In the genomic region with DNA sequence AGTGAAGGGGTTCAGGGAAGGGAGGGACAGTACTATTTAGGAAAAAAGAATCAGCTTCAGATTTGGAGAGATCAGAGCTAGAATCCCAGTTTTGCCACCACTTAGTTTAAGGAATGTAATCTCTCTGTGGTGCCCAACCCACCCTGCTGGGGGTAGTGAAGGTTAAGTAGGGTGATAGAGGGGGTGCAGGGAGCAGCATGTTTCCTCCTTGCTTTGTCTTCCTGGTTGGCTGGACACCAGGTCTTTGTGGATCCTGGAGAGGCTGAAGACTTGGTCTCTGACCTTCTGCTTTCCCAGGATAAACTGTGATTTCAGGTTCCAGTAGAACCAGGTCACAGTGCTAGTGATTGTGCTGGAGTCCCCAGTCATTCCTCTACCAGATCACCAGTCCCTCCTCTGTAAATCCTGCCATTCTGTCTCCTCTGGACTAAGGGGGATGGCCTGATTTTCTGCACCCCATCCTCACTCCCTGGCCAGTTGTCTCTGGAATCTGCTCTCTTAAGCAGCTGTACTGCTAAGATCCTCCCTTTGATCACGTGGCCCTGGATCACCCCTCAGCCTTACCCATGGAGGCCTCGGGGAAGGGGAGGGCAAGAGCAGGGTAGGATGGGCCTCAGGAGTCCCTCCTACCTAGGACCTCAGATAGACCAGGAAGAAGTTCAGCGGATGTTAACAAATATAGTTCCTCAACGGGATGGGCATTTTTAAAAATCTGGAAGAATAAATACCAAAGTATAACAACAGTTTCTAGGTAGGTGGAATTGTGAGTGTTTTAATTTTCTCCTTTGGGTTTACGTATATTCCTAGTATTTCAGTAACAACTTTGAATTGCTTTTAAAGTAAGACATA, we compare ENCODE assay signal across 6 cellular contexts. TPM values are rescaled to one million over a fixed set of nuclear protein-coding genes. Genes with fewer than 3 reads are reported as not detected.
DNase-seq lines count a peak whose midpoint lies in the region; ATAC-seq and TF ChIP-seq lines count a peak whose summit lies in the region.

No MANE protein-coding gene starts in this region.

- H4K91ac ChIP-seq in H9 (ENCODE audit: insufficient read length, low read depth, low read length), result no peak overlapping the region

- H3K79me2 ChIP-seq in H9 (ENCODE audit: insufficient read depth, low read length), result no peaks in the 10 kb centered on the region

- peak; percentile 90 for DNase-seq in H9
- DNase-seq in cerebellar cortex (ENCODE audit: low spot score), result peak; percentile 83
- peak; percentile 63 to 80 (median 76) for DNase-seq in ovary
- no peak for DNase-seq in OCI-M2 (lab: John Stamatoyannopoulos, UW; ENCODE audit: unreplicated experiment)

- no peaks in the 10 kb centered on the region for H3K36me3 ChIP-seq in ovary

- H3K4me1 Mint-ChIP-seq in H9, result peaks cover 59 to 64% of the 10 kb centered on the region in 2 experiments

- H3K4ac ChIP-seq in H9 (ENCODE audit: low read depth, low read length), result no peak overlapping the region

- no peak for TF ChIP-seq CTCF in H9 (conservative IDR thresholded peaks at IDR 0.05)
- TF ChIP-seq CTCF in ovary (IDR thresholded peaks at IDR 0.05), result no peak

- intact Hi-C loops in ovary (cut with DNase I), result no loop called here

- TF ChIP-seq POLR2A in ovary (IDR thresholded peaks at IDR 0.05), result no peak

- no peaks in the 10 kb centered on the region for H3K9me3 Mint-ChIP-seq in H9

- no peak overlapping the region for H2BK20ac ChIP-seq in H9 (ENCODE audit: low read depth, low read length, poor library complexity, severe bottlenecking)

- peaks cover 6% of the 10 kb centered on the region; the same call in 1 of the 2 replicates for H3K4me1 ChIP-seq in H9 (ENCODE audit: insufficient read depth, low read length)
- peaks cover 14% of the 10 kb centered on the region for H3K4me1 ChIP-seq in ovary (ENCODE audit: insufficient read depth)

- no peak overlapping the region for H4K8ac ChIP-seq in H9 (replicated peaks; ENCODE audit: insufficient read length, low read depth, low read length)

- H3K4me3 ChIP-seq in ovary, result no peak overlapping the region

- peaks cover 0 to 11% (median 1%) of the 10 kb centered on the region in 3 experiments; a peak in 1 of 7 replicates for H3K36me3 Mint-ChIP-seq in H9 (ENCODE audit: insufficient read depth in 1 of 3, low read depth in 3 of 3)

- no peak overlapping the region for H3T11ph ChIP-seq in H9 (ENCODE audit: low read length)

- no peak overlapping the region for H3K23ac ChIP-seq in H9 (ENCODE audit: insufficient read length, low read depth, low read length)

- H2BK15ac ChIP-seq in H9 (ENCODE audit: low read depth, low read length), result no peak overlapping the region

- H3K9me3 ChIP-seq in H9 (ENCODE audit: control insufficient read depth, low read depth, low read length), result no peaks in the 10 kb centered on the region
- H3K9me3 ChIP-seq in ovary, result no peaks in the 10 kb centered on the region

- peak overlapping the region in 2 of 3 experiments; percentile 92 to 94; a peak in 5 of 7 replicates for H3K27ac Mint-ChIP-seq in H9

- no peaks in the 10 kb centered on the region for H4K20me1 ChIP-seq in H9 (ENCODE audit: control insufficient read depth, insufficient read depth, insufficient read length)

- H3K27ac ChIP-seq in H9 (ENCODE audit: insufficient read length, low read depth, low read length) (no peak overlapping the region), ovary (peak overlapping the region; percentile 28 to 50)

- no peak overlapping the region for H2BK5ac ChIP-seq in H9 (ENCODE audit: insufficient read length, low read length)

- H3K23me2 ChIP-seq in H9 (ENCODE audit: insufficient read length, low read depth, low read length, poor library complexity, severe bottlenecking), result peaks cover 27% of the 10 kb centered on the region

- H3K4me2 ChIP-seq in H9 (ENCODE audit: insufficient read depth, insufficient read length, low read length), result no peak overlapping the region

- ATAC-seq in HG03439 (IDR thresholded peaks at IDR 0.05; ENCODE audit: unreplicated experiment) (no peak), GM21528 (IDR thresholded peaks at IDR 0.05; ENCODE audit: low FRiP score, unreplicated experiment) (no peak)

- H3K18ac ChIP-seq in H9 (ENCODE audit: insufficient read length, low read depth, low read length), result no peak overlapping the region

- no peak for TF ChIP-seq EP300 in ovary (IDR thresholded peaks at IDR 0.05)

- no peak overlapping the region for H3K14ac ChIP-seq in H9 (ENCODE audit: insufficient read depth, low read length)

- no peak overlapping the region for H2AK5ac ChIP-seq in H9 (ENCODE audit: insufficient read length, low read length)

- H2BK12ac ChIP-seq in H9 (ENCODE audit: insufficient read length, low read depth, low read length), result no peak overlapping the region

- no peak overlapping the region for H2BK120ac ChIP-seq in H9 (ENCODE audit: low read depth, low read length, poor library complexity, severe bottlenecking)

- H4K5ac ChIP-seq in H9 (ENCODE audit: insufficient read length, low read depth, low read length), result no peak overlapping the region

- no peaks in the 10 kb centered on the region; the same call in 1 of the 2 replicates for H3K27me3 Mint-ChIP-seq in H9 (ENCODE audit: low read depth)

- H3K4me3 Mint-ChIP-seq in H9, result peak overlapping the region; percentile 14 to 58; a peak in 2 of 5 replicates

- H3K27me3 ChIP-seq in H9 (ENCODE audit: insufficient read depth, low read length) (no peaks in the 10 kb centered on the region), ovary (no peaks in the 10 kb centered on the region)

- H3K56ac ChIP-seq in H9 (ENCODE audit: insufficient read length, low read depth, low read length), result no peak overlapping the region

- peaks cover 2% of the 10 kb centered on the region for H3K79me1 ChIP-seq in H9 (ENCODE audit: insufficient read depth, low read depth, low read length, poor library complexity, severe bottlenecking)

- H2AFZ ChIP-seq in H9 (ENCODE audit: low read length), result no peak overlapping the region

- no peak overlapping the region for H3K9ac ChIP-seq in H9 (ENCODE audit: extremely low read depth, insufficient read length, low read length)

- WGBS in H9 (ENCODE audit: extremely low coverage, insufficient read length, low lambda C conversion rate), result no CpG with 5 or more reads among the region's 5 CpGs
- WGBS in ovary, 3 donors, result 12 to 20% (median 19%) methylated on average over 5 of the region's 5 CpGs

RNA-seq across cellular contexts. Expression of a gene that starts 3.1 kb away (rescaled TPM):
- total RNA-seq in H9 (2021), result 22.3 and 26.6 TPM in 2 replicates
- 10 to 100 TPM; 19.5 to 53.2 (median 30.8) TPM for total RNA-seq in ovary
- 10 to 100 TPM; 19.5 to 33.4 TPM for polyA plus RNA-seq in ovary

RNA-seq across cellular contexts. Expression of a gene that starts 5.0 kb away (rescaled TPM):
- total RNA-seq in H9 (2021) (79.2 and 80.1 TPM in 2 replicates), ovary (10 to 100 TPM; 14.1 to 25.6 (median 21.9) TPM)
- 10 to 100 TPM in 1 of 2 donors, 1 to 10 TPM in 1; 9.8 to 19.9 TPM for polyA plus RNA-seq in ovary

RNA-seq across cellular contexts. Expression of a gene that starts 11.2 kb away (rescaled TPM):
- total RNA-seq in H9 (2021) (not detected in 2 replicates), ovary (1 to 10 TPM in 1 of 7 donors, under 1 TPM in 1, not detected in 5; 0.68 to 1.1 TPM)
- polyA plus RNA-seq in ovary, result not detected

RNA-seq across cellular contexts. Expression of a gene that starts 44.2 kb away (rescaled TPM):
- 1,184 and 1,207 TPM in 2 replicates for total RNA-seq in H9 (2021)
- 1,000 to 10,000 TPM in 2 of 7 donors, 100 to 1,000 TPM in 5; 413 to 1,163 (median 948) TPM for total RNA-seq in ovary
- 1,000 to 10,000 TPM in 1 of 2 donors, 100 to 1,000 TPM in 1; 642 to 1,354 TPM for polyA plus RNA-seq in ovary

RNA-seq across cellular contexts. Expression of a gene that starts 54.6 kb away (rescaled TPM):
- 144 and 147 TPM in 2 replicates for total RNA-seq in H9 (2021)
- 100 to 1,000 TPM in 4 of 7 donors, 10 to 100 TPM in 3; 46.1 to 131 (median 116) TPM for total RNA-seq in ovary
- 100 to 1,000 TPM; 125 to 320 TPM for polyA plus RNA-seq in ovary
